12 cellular contexts compared by ENCODE assay signal in the genomic region with DNA sequence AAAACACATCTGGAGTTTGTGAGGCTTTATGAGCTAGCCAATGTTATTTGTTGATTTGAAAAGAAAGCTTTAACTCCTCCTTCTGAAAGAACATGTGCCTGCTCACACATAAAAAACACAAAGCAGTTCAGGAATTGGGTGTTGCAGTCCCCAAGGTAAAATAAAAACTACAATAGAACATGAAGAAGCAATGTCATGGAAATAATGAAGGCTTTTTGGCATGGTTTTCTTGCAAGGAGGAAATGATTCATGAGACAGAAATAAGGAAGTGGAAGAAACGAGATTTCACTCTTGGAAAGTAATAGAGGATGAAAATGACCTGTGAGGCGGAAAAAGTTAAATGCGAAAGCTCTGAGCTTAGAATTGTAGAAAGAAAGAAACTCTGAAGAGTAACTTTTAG.
DNase-seq lines count a peak whose midpoint lies in the region; FAIRE-seq and TF ChIP-seq lines count a peak whose summit lies in the region.
"Had no signal": no experiment of that assay in that cellular context is flagged by ENCODE, and none has a peak within 500 bp of the region (broad histone marks: within the 10 kb centered on the region; RNA-seq: fewer than 3 reads in every experiment).

No MANE protein-coding gene starts in this region.

- CTCF ChIA-PET in endothelial cell of umbilical vein (lab: Charles Lee) = interaction anchor here (0.7 to 1.4 kb wide), 5 partner anchors 9 to 133 kb away, joined by 3 to 13 read pairs (median 5); a partner anchor contains a TSS

- peak overlapping the region; percentile 51 for H3K9ac ChIP-seq in endothelial cell of umbilical vein (replicated peaks; ENCODE audit: extremely low read depth, insufficient read depth, low read length)

- H3K36me3 Mint-ChIP-seq in osteocyte (ENCODE audit: unreplicated experiment) = peaks cover 7% of the 10 kb centered on the region

- no peaks in the 10 kb centered on the region for H3K27me3 Mint-ChIP-seq in osteocyte (ENCODE audit: unreplicated experiment)
- H3K27me3 Mint-ChIP-seq: activated naive CD4-positive, alpha-beta T cell treated with anti-CD3 and anti-CD28 coated beads, Interleukin-2, amount 50 U/mL, for 24 hours had no signal

- no peaks in the 10 kb centered on the region for H3K27me3 ChIP-seq in endothelial cell of umbilical vein (ENCODE audit: control insufficient read depth in 2 of 2, insufficient read depth in 2 of 2, low read length in 2 of 2)

- no peak for DNase-seq in GM12891 (ENCODE audit: insufficient read length, low spot score)
- peak; percentile 52 for DNase-seq in OCI-M1 (lab: John Stamatoyannopoulos, UW)
- DNase-seq in endothelial cell of umbilical vein (ENCODE audit: low read depth, low spot score) = peak; percentile 92
- no peak for DNase-seq in osteocyte (ENCODE audit: extremely low spot score, unreplicated experiment)
- no peak for DNase-seq in cerebellar cortex (ENCODE audit: low spot score)
- no peak for DNase-seq in NCI-H1092 (lab: John Stamatoyannopoulos, UW)
- DNase-seq in activated T-cell treated with anti-CD3 and anti-CD28 coated beads for 4 hours = no peak
- no peak for DNase-seq in NCI-H1436 treated with DMSO at 0.1 percent for 48 hours (lab: John Stamatoyannopoulos, UW)
- DNase-seq: COR-L47, NCI-H1417 had no signal

- H2AFZ ChIP-seq in endothelial cell of umbilical vein (ENCODE audit: low read depth, low read length) = peak overlapping the region; percentile 11

- peak overlapping the region; percentile 63 for H3K4me2 ChIP-seq in endothelial cell of umbilical vein (ENCODE audit: insufficient read depth, low read length)

- peak overlapping the region; percentile 67 for H3K27ac Mint-ChIP-seq in osteocyte (ENCODE audit: unreplicated experiment)
- H3K27ac Mint-ChIP-seq: activated naive CD4-positive, alpha-beta T cell treated with anti-CD3 and anti-CD28 coated beads, Interleukin-2, amount 50 U/mL, for 24 hours had no signal

- H3K4me3 ChIP-seq in endothelial cell of umbilical vein (replicated peaks in 1 of 3; ENCODE audit: insufficient read depth in 1 of 3, low read depth in 1 of 3, low read length in 3 of 3) = no peak overlapping the region
- H3K4me3 ChIP-seq: lung had no signal

- FAIRE-seq in GM12891 (lab: Jason Lieb, UNC) = no peak
- FAIRE-seq in endothelial cell of umbilical vein (lab: Jason Lieb, UNC) = peak; percentile 70

- no peak for TF ChIP-seq CTCF in endothelial cell of umbilical vein (IDR thresholded peaks at IDR 0.05; ENCODE audit: extremely low read depth in 1 of 2, insufficient read depth in 1 of 2, low read depth in 1 of 2, low read length in 2 of 2)
- no peak for TF ChIP-seq CTCF in osteocyte (IDR thresholded peaks at IDR 0.05)

- POLR2A ChIA-PET in endothelial cell of umbilical vein (lab: Charles Lee) = interaction anchor here (0.5 kb wide), 1 partner anchor 126 kb away, joined by 3 read pairs; no protein-coding TSS in a partner anchor

- H3K4me1 ChIP-seq in endothelial cell of umbilical vein (ENCODE audit: control insufficient read depth, extremely low read depth, insufficient read depth, low read length) = peaks cover 24% of the 10 kb centered on the region

- BruUV-seq in endothelial cell of umbilical vein (replicated peaks; lab: Mats Ljungman, UMichigan) = no TSS peak

- H3K4me1 Mint-ChIP-seq in osteocyte (ENCODE audit: unreplicated experiment) = peaks cover 32% of the 10 kb centered on the region

- H3K9me3 Mint-ChIP-seq in osteocyte (ENCODE audit: unreplicated experiment) = peaks cover 16% of the 10 kb centered on the region

- no peaks in the 10 kb centered on the region for H4K20me1 ChIP-seq in endothelial cell of umbilical vein (replicated peaks; ENCODE audit: control insufficient read depth, extremely low read depth, insufficient read depth, low read length)

- dilution Hi-C loops in endothelial cell of umbilical vein (cut with MboI; ENCODE audit: extremely low pct_ligation_motif_present, low sequenced_read_pairs) = no loop called here

- no peaks in the 10 kb centered on the region for H3K9me3 ChIP-seq in endothelial cell of umbilical vein (replicated peaks; ENCODE audit: control insufficient read depth, insufficient read depth, low read length)

- TF ChIP-seq POLR2A in GM12891 (IDR thresholded peaks at IDR 0.05; ENCODE audit: low read depth, low read length) (no peak), endothelial cell of umbilical vein (IDR thresholded peaks at IDR 0.05; ENCODE audit: low read depth, low read length) (no peak)

- H3K4me3 Mint-ChIP-seq in osteocyte (ENCODE audit: unreplicated experiment) = no peak overlapping the region
- H3K4me3 Mint-ChIP-seq: activated naive CD4-positive, alpha-beta T cell treated with anti-CD3 and anti-CD28 coated beads, Interleukin-2, amount 50 U/mL, for 24 hours had no signal

- H3K36me3 ChIP-seq in endothelial cell of umbilical vein (ENCODE audit: control insufficient read depth in 2 of 2, extremely low read depth in 1 of 2, insufficient read depth in 2 of 2, low read length in 2 of 2) = no peaks in the 10 kb centered on the region

- intact Hi-C loops in endothelial cell of umbilical vein (cut with micrococcal nuclease) = loop anchor here (1.0 to 10.0 kb wide), 3 partner anchors 10 to 623 kb away; no protein-coding TSS in a partner anchor

- H3K79me2 ChIP-seq in endothelial cell of umbilical vein (ENCODE audit: control insufficient read depth, insufficient read depth, low read length) = no peaks in the 10 kb centered on the region

- H3K9me1 ChIP-seq in endothelial cell of umbilical vein (replicated peaks; ENCODE audit: control insufficient read depth, extremely low read depth, insufficient read depth, low read length) = no peaks in the 10 kb centered on the region

- peak overlapping the region; percentile 85 for H3K27ac ChIP-seq in endothelial cell of umbilical vein (ENCODE audit: insufficient read depth, low read depth, low read length)

TF ChIP-seq in GM12891, 5 proteins besides CTCF, POLR2A, EP300 and RAD21:
- TF ChIP-seq SPI1 (IDR thresholded peaks at IDR 0.05; ENCODE audit: low read depth, low read length) (peak; percentile 64), POLR2AphosphoS5 (IDR thresholded peaks at IDR 0.05; ENCODE audit: low read depth, low read length) (no peak), PAX5 (IDR thresholded peaks at IDR 0.05; ENCODE audit: insufficient read depth, low read length, severe bottlenecking) (no peak), POU2F2 (IDR thresholded peaks at IDR 0.05; ENCODE audit: low read depth, low read length) (no peak), TAF1 (IDR thresholded peaks at IDR 0.05; ENCODE audit: low read depth, low read length) (no peak)

TF ChIP-seq in endothelial cell of umbilical vein, 7 proteins besides CTCF, POLR2A, EP300 and RAD21:
- no peak for TF ChIP-seq POLR2AphosphoS5 (IDR thresholded peaks at IDR 0.05; ENCODE audit: insufficient read depth, low read depth, low read length)
- no peak for TF ChIP-seq MYC (IDR thresholded peaks at IDR 0.05; ENCODE audit: low read depth, low read length)
- peak; percentile 75 for TF ChIP-seq FOS (IDR thresholded peaks at IDR 0.05; ENCODE audit: borderline replicate concordance, insufficient read depth, low read length)
- TF ChIP-seq, protein P1, sequence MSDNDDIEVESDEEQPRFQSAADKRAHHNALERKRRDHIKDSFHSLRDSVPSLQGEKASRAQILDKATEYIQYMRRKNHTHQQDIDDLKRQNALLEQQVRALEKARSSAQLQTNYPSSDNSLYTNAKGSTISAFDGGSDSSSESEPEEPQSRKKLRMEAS (IDR thresholded peaks at IDR 0.05; ENCODE audit: insufficient read depth, insufficient read length) = no peak
- TF ChIP-seq JUN (IDR thresholded peaks at IDR 0.05; ENCODE audit: borderline replicate concordance, insufficient read depth, insufficient read length, low read depth) = peak; percentile 97

Comparison
In these comparisons a context has a peak if more than half of its experiments do, and no peak if none do; other contexts are left out.
1. DNase-seq: peak in OCI-M1 (single experiment) and endothelial cell of umbilical vein (single experiment); none in GM12891 (single experiment), osteocyte (single experiment), cerebellar cortex (single experiment), NCI-H1092 (single experiment), activated T-cell treated with anti-CD3 and anti-CD28 coated beads for 4 hours (single experiment) and NCI-H1436 treated with DMSO at 0.1 percent for 48 hours (single experiment).